Comparison of ENCODE assay signal across 32 cellular contexts in the genomic region with DNA sequence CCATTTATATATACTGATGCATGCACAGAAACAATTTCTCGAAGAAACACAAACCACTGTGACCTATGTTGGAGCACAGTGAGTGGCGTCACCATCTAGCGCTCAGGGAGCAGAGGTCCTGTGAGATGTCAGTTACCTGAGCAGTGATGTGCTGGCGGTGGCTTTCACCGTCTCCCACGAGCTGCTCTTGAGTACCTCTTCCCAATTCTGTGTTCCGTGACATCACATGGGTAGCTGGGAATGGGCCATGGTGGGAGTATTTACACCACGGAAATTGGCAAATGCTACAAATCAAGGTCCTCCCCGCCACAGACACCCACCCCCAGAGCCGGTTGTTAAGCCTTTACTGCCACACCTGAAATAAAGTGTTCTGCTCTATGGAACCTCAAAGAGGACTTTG. TPM values are rescaled to one million over a fixed set of nuclear protein-coding genes. Genes with fewer than 3 reads are reported as not detected.
"Had no signal": no experiment of that assay in that cellular context is flagged by ENCODE, and none has a peak within 500 bp of the region (broad histone marks: within the 10 kb centered on the region; RNA-seq: fewer than 3 reads in every experiment).

No MANE protein-coding gene starts in this region.

- H3K36me3 ChIP-seq: neutrophil, pancreas, spleen, suprapubic skin, thoracic aorta, thyroid gland, tibial nerve, upper lobe of left lung, uterus had no signal

- FAIRE-seq: pancreas had no signal

- H3K9me3 ChIP-seq: neutrophil, pancreas, psoas muscle, spleen, suprapubic skin, thoracic aorta, thyroid gland, upper lobe of left lung, uterus had no signal

- DNase-seq: naive B cell; naive thymus-derived CD8-positive, alpha-beta T cell; nucleus accumbens; psoas muscle; right cardiac atrium; spleen; stimulated activated CD4-positive, alpha-beta T cell treated with anti-CD3 and anti-CD28 coated beads, Interleukin-12 subunit alpha, Interleukin-12 subunit beta, amount 100 ng/mL, for 4 hours; stimulated activated CD4-positive, alpha-beta T cell treated with anti-CD3 and anti-CD28 coated beads, Interleukin-1b, Interleukin-23, amount 100 ng/mL, for 48 hours; stimulated activated CD4-positive, alpha-beta T cell treated with anti-CD3 and anti-CD28 coated beads, Interleukin-4, amount 100 ng/mL, for 1 hour; stimulated activated CD4-positive, alpha-beta T cell treated with anti-CD3 and anti-CD28 coated beads, Interleukin-4, amount 100 ng/mL, for 4 hours; stimulated activated CD8-positive, alpha-beta memory T cell treated with anti-CD3 and anti-CD28 coated beads, Interleukin-4, amount 100 ng/mL, for 48 hours; stimulated activated naive CD4-positive, alpha-beta T cell; stimulated activated naive CD8-positive, alpha-beta T cell treated with anti-CD3 and anti-CD28 coated beads, Interleukin-15, amount 100 ng/mL, for 72 hours; stimulated activated naive CD8-positive, alpha-beta T cell treated with anti-CD3 and anti-CD28 coated beads, Interleukin-15, Interleukin-2, amounts not matched to agents 100 U/mL and 50 U/mL, for 24 hours; substantia nigra; thyroid gland; upper lobe of left lung; uterus had no signal

- H3K4me3 ChIP-seq: pancreas, psoas muscle, skin epidermis, smooth muscle cell, spleen, suprapubic skin, thoracic aorta, thyroid gland, tibial nerve, upper lobe of left lung, uterus had no signal

- ATAC-seq: naive thymus-derived CD8-positive, alpha-beta T cell; pancreas; psoas muscle; right cardiac atrium; stimulated activated memory B cell treated with anti-CD40 and anti-IgM and Interleukin-4, amounts not matched to agents 10 μg/mL and 1 μg/mL and 100 μg/mL, for 72 hours; stimulated activated naive CD8-positive, alpha-beta T cell treated with anti-CD3 and anti-CD28 coated beads, Interleukin-15, amount 100 ng/mL, for 72 hours; stimulated activated naive CD8-positive, alpha-beta T cell treated with anti-CD3 and anti-CD28 coated beads, Interleukin-15, Interleukin-2, amounts not matched to agents 100 U/mL and 50 U/mL, for 24 hours had no signal

- H3K4me1 ChIP-seq: pancreas, psoas muscle, spleen, suprapubic skin, thyroid gland, tibial nerve, upper lobe of left lung, uterus had no signal

- H3K4me2 ChIP-seq: smooth muscle cell had no signal

- H3K27me3 ChIP-seq: pancreas, suprapubic skin, thyroid gland, upper lobe of left lung, uterus had no signal

- H3K27ac ChIP-seq: neutrophil, pancreas, psoas muscle, skin epidermis, spleen, suprapubic skin, thoracic aorta, thyroid gland, tibial nerve, upper lobe of left lung, uterus had no signal

RNA-seq across cellular contexts. Expression of a gene that starts 24.4 kb away (rescaled TPM):
- total RNA-seq: myocyte; naive thymus-derived CD8-positive, alpha-beta T cell; natural killer cell treated with Interleukin-12 subunit alpha and Interleukin-12 subunit beta and Interleukin-15 and Interleukin-18, amount 100 ng/mL, for 72 hours; omental fat pad; pancreas; progenitor cell of endocrine pancreas; psoas muscle; renal cortical epithelial cell; right cardiac atrium; smooth muscle cell; thoracic aorta; thyroid gland; tibial nerve; upper lobe of left lung; urinary bladder; uterus had no signal
- polyA plus RNA-seq: naive thymus-derived CD8-positive, alpha-beta T cell; pancreas; psoas muscle; right cardiac atrium; smooth muscle cell; spleen; urinary bladder had no signal
